ENCODE assay signal across 15 cellular contexts in the genomic region with DNA sequence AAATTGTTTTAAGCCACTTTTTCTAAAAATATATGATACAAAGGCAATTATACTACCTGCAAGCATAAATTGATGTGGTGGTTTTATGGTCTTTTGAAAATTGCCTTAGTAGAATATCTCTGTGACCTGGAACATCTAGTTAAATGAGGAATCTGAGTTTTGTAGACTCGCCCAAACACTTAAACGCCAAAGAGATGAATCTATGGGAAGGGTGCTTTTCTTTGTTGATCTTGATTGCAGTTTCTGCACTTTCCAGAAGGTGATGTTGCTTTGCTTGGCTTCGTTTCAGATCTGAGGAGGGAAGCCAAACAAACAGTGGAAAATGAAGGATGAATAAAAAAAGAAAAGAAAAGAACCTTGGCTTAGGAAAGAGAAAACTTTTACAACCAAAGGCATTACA.
DNase-seq lines count a peak whose midpoint lies in the region; ATAC-seq and TF ChIP-seq lines count a peak whose summit lies in the region.
"Had no signal": no experiment of that assay in that cellular context is flagged by ENCODE, and none has a peak within 500 bp of the region (broad histone marks: within the 10 kb centered on the region; RNA-seq: fewer than 3 reads in every experiment).

No MANE protein-coding gene starts in this region.

- H3K4me1 Mint-ChIP-seq in MCF 10A (ENCODE audit: insufficient read depth, unreplicated experiment) = peaks cover 17% of the 10 kb centered on the region
- H3K4me1 Mint-ChIP-seq: activated CD4-positive, alpha-beta T cell treated with anti-CD3 and anti-CD28 coated beads, Interleukin-2, amount 10 ng/mL, durations not matched to agents 24 days and 14 days had no signal

- no peaks in the 10 kb centered on the region for H3K4me1 ChIP-seq in breast epithelium

- no peaks in the 10 kb centered on the region for H3K36me3 ChIP-seq in breast epithelium
- H3K36me3 ChIP-seq in SK-N-MC (ENCODE audit: insufficient read depth, low read length) = no peaks in the 10 kb centered on the region

- CTCF ChIA-PET in MCF 10A (lab: Yijun Ruan, JAX) = interaction anchor here (0.9 kb wide), 1 partner anchor 69 kb away, joined by 5 read pairs; no protein-coding TSS in a partner anchor

- H3K9me3 ChIP-seq in breast epithelium (no peaks in the 10 kb centered on the region), SK-N-MC (ENCODE audit: low read depth, low read length) (no peaks in the 10 kb centered on the region)

- peaks cover 6% of the 10 kb centered on the region for H3K9me3 Mint-ChIP-seq in MCF 10A (ENCODE audit: unreplicated experiment)
- H3K9me3 Mint-ChIP-seq: activated CD4-positive, alpha-beta T cell treated with anti-CD3 and anti-CD28 coated beads, Interleukin-2, amount 10 ng/mL, durations not matched to agents 24 days and 14 days had no signal

- intact Hi-C loops in MCF 10A (cut with micrococcal nuclease) (loop anchor here (10.0 kb wide), 1 partner anchor 195 kb away; no protein-coding TSS in a partner anchor), breast epithelium (cut with DNase I; ENCODE audit: low total_unique reads) (no loop called here)

- H3K27ac Mint-ChIP-seq in MCF 10A (ENCODE audit: low read depth, unreplicated experiment) = peak overlapping the region; percentile 55
- H3K27ac Mint-ChIP-seq: activated CD4-positive, alpha-beta T cell treated with anti-CD3 and anti-CD28 coated beads, Interleukin-2, amount 10 ng/mL, durations not matched to agents 24 days and 14 days; effector memory CD8-positive, alpha-beta T cell had no signal

- H3K27me3 ChIP-seq in breast epithelium = no peaks in the 10 kb centered on the region

- H3K4me3 ChIP-seq in breast epithelium (no peak overlapping the region), SK-N-MC (no peak overlapping the region; the same call in 1 of the 2 replicates), fibroblast of villous mesenchyme (ENCODE audit: low read depth, low read length) (no peak overlapping the region)
- H3K4me3 ChIP-seq: skin epidermis had no signal

- POLR2A ChIA-PET in MCF 10A (lab: Yijun Ruan, JAX) = no interaction called here

- no peaks in the 10 kb centered on the region for H3K27me3 Mint-ChIP-seq in MCF 10A (ENCODE audit: insufficient read depth, unreplicated experiment)
- H3K27me3 Mint-ChIP-seq: activated CD4-positive, alpha-beta T cell treated with anti-CD3 and anti-CD28 coated beads, Interleukin-2, amount 10 ng/mL, durations not matched to agents 24 days and 14 days; effector memory CD8-positive, alpha-beta T cell had no signal

- ATAC-seq in HG02623 (IDR thresholded peaks at IDR 0.05; ENCODE audit: unreplicated experiment) (no peak), GM21723 (IDR thresholded peaks at IDR 0.05; ENCODE audit: unreplicated experiment) (no peak)
- ATAC-seq: effector memory CD8-positive, alpha-beta T cell had no signal

- H3K36me3 Mint-ChIP-seq in MCF 10A (ENCODE audit: insufficient read depth, unreplicated experiment) = no peaks in the 10 kb centered on the region

- peak overlapping the region; percentile 28 for H3K9ac ChIP-seq in SK-N-MC (ENCODE audit: insufficient read length)

- BruUV-seq in MCF 10A (replicated peaks; lab: Mats Ljungman, UMichigan) = no TSS peak

- TF ChIP-seq CTCF in MCF 10A (IDR thresholded peaks at IDR 0.05; ENCODE audit: unreplicated experiment) = no peak
- no peak for TF ChIP-seq CTCF in breast epithelium (IDR thresholded peaks at IDR 0.05)
- peak; percentile 21 for TF ChIP-seq CTCF in fibroblast of villous mesenchyme (IDR thresholded peaks at IDR 0.05; ENCODE audit: insufficient read depth, low read depth, low read length)

- DNase-seq in MCF 10A (ENCODE audit: unreplicated experiment) (peak; percentile 73), breast epithelium (ENCODE audit: low spot score in 2 of 2) (no peak), SK-N-MC (ENCODE audit: low read depth, low spot score) (no peak), fibroblast of villous mesenchyme (ENCODE audit: low read depth) (peak; percentile 43)
- no peak for DNase-seq in activated CD4-positive, alpha-beta T cell treated with anti-CD3 and anti-CD28 coated beads, Interleukin-2, amount 50 U/mL, for 48 hours
- DNase-seq in effector CD4-positive, alpha-beta T cell = no peak
- DNase-seq: activated CD4-positive, alpha-beta T cell treated with anti-CD3 and anti-CD28 coated beads, Interleukin-2, amount 10 ng/mL, durations not matched to agents 24 days and 14 days; activated gamma-delta T cell treated with Interleukin-2 at 50 U/mL for 16 hours; effector memory CD8-positive, alpha-beta T cell; GOT3; MV-4-11; NCI-H510A treated with DMSO at 0.1 percent for 48 hours had no signal

- no peak for TF ChIP-seq POLR2A in breast epithelium (IDR thresholded peaks at IDR 0.05)

- no peak overlapping the region for H3K27ac ChIP-seq in breast epithelium
- peak overlapping the region; percentile 100 for H3K27ac ChIP-seq in SK-N-MC
- H3K27ac ChIP-seq: skin epidermis had no signal

- peak overlapping the region; percentile 53 for H3K4me3 Mint-ChIP-seq in MCF 10A (ENCODE audit: unreplicated experiment)
- H3K4me3 Mint-ChIP-seq: activated CD4-positive, alpha-beta T cell treated with anti-CD3 and anti-CD28 coated beads, Interleukin-2, amount 10 ng/mL, durations not matched to agents 24 days and 14 days; effector memory CD8-positive, alpha-beta T cell had no signal

Comparison
In these comparisons a context has a peak if more than half of its experiments do, and no peak if none do; other contexts are left out.
1. DNase-seq: peak in MCF 10A (single experiment) and fibroblast of villous mesenchyme (single experiment); none in breast epithelium (0 of 2), SK-N-MC (single experiment), activated CD4-positive, alpha-beta T cell treated with anti-CD3 and anti-CD28 coated beads, Interleukin-2, amount 50 U/mL, for 48 hours (0 of 2) and effector CD4-positive, alpha-beta T cell (single experiment).